17 cellular contexts compared by ENCODE assay signal in the genomic region with DNA sequence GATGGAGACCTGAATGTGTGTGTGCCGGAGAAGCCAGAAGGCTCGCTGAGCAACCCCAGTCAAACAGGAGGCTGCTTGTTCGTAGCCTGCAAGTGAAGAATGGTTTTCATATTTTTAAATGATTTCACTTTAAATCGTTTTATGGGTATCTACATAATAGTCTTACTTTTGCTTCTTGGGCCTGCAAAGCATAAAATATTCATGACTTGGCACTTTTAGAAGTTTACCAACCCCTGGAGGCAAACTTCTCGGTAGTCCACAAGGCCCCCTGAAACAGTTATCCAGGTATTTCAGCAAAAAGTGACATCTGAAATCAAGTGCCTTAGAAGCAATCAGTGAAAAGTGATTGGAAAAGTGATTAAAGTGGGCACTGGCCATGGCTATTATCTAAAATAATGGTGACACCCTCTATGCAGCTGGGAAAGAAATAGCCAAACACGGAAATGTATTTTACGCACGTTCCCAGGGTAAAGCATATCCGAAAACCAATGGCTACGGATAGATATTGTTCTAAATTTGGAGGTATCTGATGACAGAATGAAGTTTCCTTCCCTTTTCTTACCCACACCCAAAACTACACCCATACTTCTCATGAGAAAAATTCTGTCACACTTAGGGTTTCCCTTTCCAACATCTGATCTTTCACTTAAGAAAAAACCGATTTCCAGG. TPM values are rescaled to one million over a fixed set of nuclear protein-coding genes. Genes with fewer than 3 reads are reported as not detected.
A peak's percentile ranks its signal among the peaks of the same experiment; 100 is the strongest.
DNase-seq lines count a peak whose midpoint lies in the region; ATAC-seq and TF ChIP-seq lines count a peak whose summit lies in the region.
"Had no signal": no experiment of that assay in that cellular context is flagged by ENCODE, and none has a peak within 500 bp of the region (broad histone marks: within the 10 kb centered on the region; RNA-seq: fewer than 3 reads in every experiment).

No MANE protein-coding gene starts in this region.

- H4K20me1 ChIP-seq in GM23338 (replicated peaks; ENCODE audit: insufficient read depth): no peaks in the 10 kb centered on the region

- no peak overlapping the region for H3K4me3 Mint-ChIP-seq in GM23338
- H3K4me3 Mint-ChIP-seq: T-helper 1 cell treated with Interleukin-12 subunit alpha and Interleukin-12 subunit beta and Interleukin-4 antibody, amounts not matched to agents 30 μg/mL and 1 μg/mL, for 36 hours had no signal

- no peak overlapping the region for H4K8ac ChIP-seq in mesendoderm (ENCODE audit: low read depth, low read length)

- H3K27me3 ChIP-seq in GM23338 (ENCODE audit: insufficient read depth): no peaks in the 10 kb centered on the region
- H3K27me3 ChIP-seq in psoas muscle (ENCODE audit: insufficient read depth in 3 of 3, low read length in 2 of 3): no peaks in the 10 kb centered on the region
- no peaks in the 10 kb centered on the region for H3K27me3 ChIP-seq in stomach
- H3K27me3 ChIP-seq in mesendoderm (ENCODE audit: insufficient read depth, low read length, poor library complexity): no peaks in the 10 kb centered on the region
- H3K27me3 ChIP-seq: breast epithelium, esophagus muscularis mucosa had no signal

- DNase-seq in GM23338 (ENCODE audit: low spot score) (no peak), Kasumi-1 (lab: John Stamatoyannopoulos, UW) (peak; percentile 22 to 36), coronary artery (ENCODE audit: low spot score) (peak; percentile 19), psoas muscle (no peak), stomach (no peak), mesendoderm (no peak)
- no peak for DNase-seq in activated CD4-positive, CD25-positive, alpha-beta regulatory T cell treated with anti-CD3 and anti-CD28 coated beads, Interleukin-2, amount 50 U/mL, for 72 hours
- DNase-seq: activated CD4-positive, alpha-beta T cell treated with anti-CD3 and anti-CD28 coated beads for 48 hours; glutamatergic neuron; stimulated activated CD4-positive, alpha-beta T cell treated with anti-CD3 and anti-CD28 coated beads, Interleukin-4, amount 100 ng/mL, for 24 hours; stimulated activated CD8-positive, alpha-beta memory T cell treated with anti-CD3 and anti-CD28 coated beads, Interleukin-4, amount 100 ng/mL, for 48 hours had no signal

- no peak overlapping the region for H3K4ac ChIP-seq in mesendoderm (ENCODE audit: low read depth, low read length)

- H3K36me3 Mint-ChIP-seq in GM23338 (ENCODE audit: low read depth): no peaks in the 10 kb centered on the region

- WGBS in psoas muscle, 3 donors: 78 to 83% (median 80%) methylated on average over 11 of the region's 11 CpGs
- 84 to 91% (median 89%) methylated on average over 11 of the region's 11 CpGs for WGBS in stomach, 5 donors
- WGBS in mesendoderm (ENCODE audit: extremely low coverage, insufficient coverage, low lambda C conversion rate): no CpG with 5 or more reads among the region's 11 CpGs

- H3K79me1 ChIP-seq in mesendoderm (ENCODE audit: low read length): peaks cover 13% of the 10 kb centered on the region

- no peak for ATAC-seq in GM23338
- no peak for ATAC-seq in psoas muscle

- peak overlapping the region; percentile 9 for H3K4me2 ChIP-seq in GM23338
- H3K4me2 ChIP-seq in mesendoderm (ENCODE audit: low read length): no peak overlapping the region
- H3K4me2 ChIP-seq: KMS-11 had no signal

- no peak overlapping the region for H2AK5ac ChIP-seq in mesendoderm (ENCODE audit: low read length)

- no peaks in the 10 kb centered on the region for H3K9me2 ChIP-seq in GM23338 (ENCODE audit: insufficient read depth)

- H2BK120ac ChIP-seq in mesendoderm (ENCODE audit: low read depth, low read length): no peak overlapping the region

- intact Hi-C loops in psoas muscle (cut with DNase I): loop anchor here in 1 of 2 donors (5.0 kb wide), 1 partner anchor 36 kb away; no protein-coding TSS in a partner anchor
- intact Hi-C loops in stomach (cut with DNase I; ENCODE audit: low total_unique reads): no loop called here

- H2BK15ac ChIP-seq in mesendoderm (replicated peaks; ENCODE audit: low read depth): no peak overlapping the region

- no peak overlapping the region for H2BK5ac ChIP-seq in mesendoderm (ENCODE audit: low read length)

- TF ChIP-seq POLR2A in stomach (IDR thresholded peaks at IDR 0.05): no peak

- H3K18ac ChIP-seq in mesendoderm (ENCODE audit: low read length): no peak overlapping the region

- H3K4me1 Mint-ChIP-seq in GM23338: peaks cover 85% of the 10 kb centered on the region

- H3K27ac Mint-ChIP-seq in GM23338: peak overlapping the region; percentile 61
- H3K27ac Mint-ChIP-seq: T-helper 1 cell treated with Interleukin-12 subunit alpha and Interleukin-12 subunit beta and Interleukin-4 antibody, amounts not matched to agents 30 μg/mL and 1 μg/mL, for 36 hours had no signal

- H3K4me3 ChIP-seq in GM23338: no peak overlapping the region
- no peak overlapping the region for H3K4me3 ChIP-seq in coronary artery
- peak overlapping the region; percentile 10 for H3K4me3 ChIP-seq in psoas muscle
- no peak overlapping the region for H3K4me3 ChIP-seq in stomach
- no peak overlapping the region for H3K4me3 ChIP-seq in mesendoderm (ENCODE audit: low read length)
- H3K4me3 ChIP-seq: breast epithelium, esophagus muscularis mucosa had no signal

- no peak overlapping the region for H3K56ac ChIP-seq in mesendoderm (ENCODE audit: low read length)

- H3K27ac ChIP-seq in GM23338 (ENCODE audit: low read depth): peak overlapping the region; percentile 91
- peak overlapping the region in 1 of 2 donors; percentile 38 for H3K27ac ChIP-seq in coronary artery
- H3K27ac ChIP-seq in psoas muscle: peak overlapping the region; percentile 79
- peak overlapping the region in 2 of 5 donors; percentile 10 to 22 for H3K27ac ChIP-seq in stomach
- no peak overlapping the region for H3K27ac ChIP-seq in mesendoderm (ENCODE audit: low read depth, low read length)
- H3K27ac ChIP-seq: breast epithelium, C4-2B, KMS-11, RWPE1 had no signal

- peaks cover 78% of the 10 kb centered on the region for H3K4me1 ChIP-seq in GM23338 (ENCODE audit: insufficient read depth)
- H3K4me1 ChIP-seq in psoas muscle: peaks cover 88% of the 10 kb centered on the region
- peaks cover 34 to 95% (median 68%) of the 10 kb centered on the region in 4 donors for H3K4me1 ChIP-seq in stomach
- peaks cover 13% of the 10 kb centered on the region for H3K4me1 ChIP-seq in mesendoderm (ENCODE audit: control insufficient read depth, low read depth, low read length)

- TF ChIP-seq EP300 in stomach (IDR thresholded peaks at IDR 0.05): no peak

- no peaks in the 10 kb centered on the region for H3K9me3 ChIP-seq in psoas muscle
- H3K9me3 ChIP-seq in stomach: no peaks in the 10 kb centered on the region
- H3K9me3 ChIP-seq: breast epithelium, esophagus muscularis mucosa had no signal

- no peak overlapping the region for H3K9ac ChIP-seq in mesendoderm (ENCODE audit: low read length)
- H3K9ac ChIP-seq: KMS-11 had no signal

- TF ChIP-seq CTCF in GM23338 (conservative IDR thresholded peaks at IDR 0.05; ENCODE audit: low read depth in 2 of 2) (no peak), coronary artery (IDR thresholded peaks at IDR 0.05) (no peak), psoas muscle (IDR thresholded peaks at IDR 0.05) (no peak), stomach (IDR thresholded peaks at IDR 0.05) (no peak)

- no peak overlapping the region for H2AFZ ChIP-seq in GM23338

- H3K36me3 ChIP-seq in GM23338 (ENCODE audit: insufficient read depth) (no peaks in the 10 kb centered on the region), psoas muscle (ENCODE audit: insufficient read depth in 1 of 2, low read depth in 1 of 2) (no peaks in the 10 kb centered on the region), stomach (no peaks in the 10 kb centered on the region), mesendoderm (ENCODE audit: control insufficient read depth, insufficient read depth, low read length) (no peaks in the 10 kb centered on the region)
- H3K36me3 ChIP-seq: breast epithelium, esophagus muscularis mucosa had no signal

- H3K9me3 Mint-ChIP-seq in GM23338: no peaks in the 10 kb centered on the region; the same call in 2 of the 3 replicates
- H3K9me3 Mint-ChIP-seq: T-helper 1 cell treated with Interleukin-12 subunit alpha and Interleukin-12 subunit beta and Interleukin-4 antibody, amounts not matched to agents 30 μg/mL and 1 μg/mL, for 36 hours had no signal

- H3F3A ChIP-seq in GM23338 (replicated peaks; ENCODE audit: low read depth): no peaks in the 10 kb centered on the region

- H4K5ac ChIP-seq in mesendoderm (ENCODE audit: low read length): no peak overlapping the region

- no peak overlapping the region for H3K23ac ChIP-seq in mesendoderm (ENCODE audit: low read length)

- peaks cover 6% of the 10 kb centered on the region for H3K27me3 Mint-ChIP-seq in GM23338 (ENCODE audit: insufficient read depth, low read depth, poor library complexity)

- H3K79me2 ChIP-seq in GM23338 (replicated peaks; ENCODE audit: insufficient read depth): peaks cover 69% of the 10 kb centered on the region
- H3K79me2 ChIP-seq in mesendoderm (ENCODE audit: control insufficient read depth, insufficient read depth, low read length): peaks cover 18% of the 10 kb centered on the region

TF ChIP-seq in GM23338, 12 proteins besides CTCF, POLR2A, EP300 and RAD21 (continues in another document):
- TF ChIP-seq NANOG (IDR thresholded peaks at IDR 0.05; ENCODE audit: borderline replicate concordance): no peak
- no peak for TF ChIP-seq ZNF331 (CRISPR knock-in tag; IDR thresholded peaks at IDR 0.05; ENCODE audit: low read depth)
- TF ChIP-seq JUNB (IDR thresholded peaks at IDR 0.05; ENCODE audit: unreplicated experiment): no peak
- no peak for TF ChIP-seq CREB1 (CRISPR knock-in tag; IDR thresholded peaks at IDR 0.05; ENCODE audit: low read depth)
- no peak for TF ChIP-seq EZH2 (IDR thresholded peaks at IDR 0.05; ENCODE audit: low read depth, unreplicated experiment)
- TF ChIP-seq POLR2AphosphoS5 (IDR thresholded peaks at IDR 0.05; ENCODE audit: low read depth): no peak

RNA-seq across cellular contexts. Expression of gene RAPGEF1, which starts 39.0 kb away (rescaled TPM):
- total RNA-seq in GM23338 (2014; rRNA removed; shearing (Covaris generic)): 80.7 and 82.8 TPM in 2 replicates
- 9.9 and 10.9 TPM in 2 replicates for polyA plus RNA-seq in GM23338 (2016; fragmentation: Nextera tagmentation; extraction: Ambion mirVana)
- total RNA-seq in psoas muscle: 100 to 1,000 TPM; 234 to 319 (median 272) TPM
- 100 to 1,000 TPM in 1 of 3 donors, 10 to 100 TPM in 2; 72.3 to 268 (median 93.1) TPM for polyA plus RNA-seq in psoas muscle
- 10 to 100 TPM; 33.2 to 84.6 (median 57.1) TPM for total RNA-seq in stomach
- polyA plus RNA-seq in stomach: 10 to 100 TPM in 2 of 3 donors, 1 to 10 TPM in 1; 8.4 to 19.1 (median 12.5) TPM
- polyA plus RNA-seq in mesendoderm (2013, experiment 1 of 2): 43.2 TPM
- 44.5 TPM for polyA plus RNA-seq in mesendoderm (2013, experiment 2 of 2)

Comparison
In these comparisons a context has a peak if more than half of its experiments do, and no peak if none do; other contexts are left out.
1. DNase-seq: peak in Kasumi-1 (2 of 2) and coronary artery (single experiment); none in GM23338 (single experiment), psoas muscle (0 of 2), stomach (single experiment), mesendoderm (single experiment) and activated CD4-positive, CD25-positive, alpha-beta regulatory T cell treated with anti-CD3 and anti-CD28 coated beads, Interleukin-2, amount 50 U/mL, for 72 hours (single experiment).